In genomic region chr4:16883816-16884215, GRCh38 we compare ENCODE assay signal across 27 cellular contexts. TPM values are rescaled to one million over a fixed set of nuclear protein-coding genes. Genes with fewer than 3 reads are reported as not detected.
"Had no signal": no experiment of that assay in that cellular context is flagged by ENCODE, and none has a peak within 500 bp of the region (broad histone marks: within the 10 kb centered on the region; RNA-seq: fewer than 3 reads in every experiment).

No MANE protein-coding gene starts in this region.

- H3K9me3 Mint-ChIP-seq: activated naive CD8-positive, alpha-beta T cell treated with anti-CD3 and anti-CD28 coated beads for 36 hours; dendritic cell treated with granulocyte-macrophage colony-stimulating factor and Interleukin-4, amounts not matched to agents 40 ng/mL and 50 ng/mL, for 4 days had no signal

- H3K27me3 ChIP-seq: adrenal gland, ascending aorta, gastroesophageal sphincter, hepatocyte, right atrium auricular region, stomach, tibial artery had no signal

- H3K79me2 ChIP-seq: hepatocyte had no signal

- ATAC-seq: activated T-cell treated with anti-CD3 and anti-CD28 coated beads, Interleukin-2, amount 50 U/mL, for 72 hours; gastroesophageal sphincter; left cardiac atrium; left ventricle myocardium superior; stimulated activated naive B cell treated with anti-CD40 and anti-IgM and Interleukin-4, amounts not matched to agents 10 μg/mL and 1 μg/mL and 100 μg/mL, for 72 hours had no signal

- H3K9me3 ChIP-seq: adrenal gland, ascending aorta, gastroesophageal sphincter, right atrium auricular region, stomach, tibial artery had no signal

- H3K4me3 Mint-ChIP-seq: activated naive CD8-positive, alpha-beta T cell treated with anti-CD3 and anti-CD28 coated beads for 36 hours; activated T-cell treated with anti-CD3 and anti-CD28 coated beads, Interleukin-2, amount 50 U/mL, for 72 hours; dendritic cell treated with granulocyte-macrophage colony-stimulating factor and Interleukin-4, amounts not matched to agents 40 ng/mL and 50 ng/mL, for 4 days; mesothelial cell of epicardium; stimulated activated naive B cell treated with anti-CD40 and anti-IgM and Interleukin-4, amounts not matched to agents 10 μg/mL and 1 μg/mL and 100 μg/mL, for 72 hours had no signal

- H3K4me3 ChIP-seq: adrenal gland, ascending aorta, gastroesophageal sphincter, hepatocyte, right atrium auricular region, stomach, tibial artery had no signal

- H3K4me1 ChIP-seq: adrenal gland, ascending aorta, right atrium auricular region, stomach, tibial artery had no signal

- H3K36me3 Mint-ChIP-seq: activated naive CD8-positive, alpha-beta T cell treated with anti-CD3 and anti-CD28 coated beads for 36 hours; mesothelial cell of epicardium; naive B cell; stimulated activated naive B cell treated with anti-CD40 and anti-IgM and Interleukin-4, amounts not matched to agents 10 μg/mL and 1 μg/mL and 100 μg/mL, for 72 hours had no signal

- H3K27ac ChIP-seq: adrenal gland, ascending aorta, gastroesophageal sphincter, hepatocyte, right atrium auricular region, stomach, tibial artery, VCaP had no signal

- H3K4me2 ChIP-seq: hepatocyte had no signal

- H2AFZ ChIP-seq: hepatocyte had no signal

- DNase-seq: activated CD4-positive, alpha-beta T cell treated with anti-CD3 and anti-CD28 coated beads for 4 hours; activated CD4-positive, alpha-beta T cell treated with anti-CD3 and anti-CD28 coated beads, Interleukin-2, amount 50 U/mL, for 4 hours; activated naive CD4-positive, alpha-beta T cell treated with Interleukin-2 at 50 U/mL for 16 hours; activated naive CD8-positive, alpha-beta T cell treated with anti-CD3 and anti-CD28 coated beads for 36 hours; activated T-cell treated with anti-CD3 and anti-CD28 coated beads for 4 hours; activated T-cell treated with anti-CD3 and anti-CD28 coated beads, Interleukin-2, amount 50 U/mL, for 72 hours; adrenal gland; caudate nucleus; effector CD4-positive, alpha-beta T cell; erythroblast; left cardiac atrium; left ventricle myocardium superior; naive B cell; stimulated activated CD4-positive, alpha-beta T cell treated with anti-CD3 and anti-CD28 coated beads, Interleukin-15, amount 100 ng/mL, for 24 hours; stimulated activated CD4-positive, alpha-beta T cell treated with anti-CD3 and anti-CD28 coated beads, Interleukin-2, amount 100 ng/mL, for 24 hours; stimulated activated naive B cell treated with anti-CD40 and anti-IgM and Interleukin-4, amounts not matched to agents 10 μg/mL and 1 μg/mL and 100 μg/mL, for 72 hours; stomach; tibial artery had no signal

- H3K27ac Mint-ChIP-seq: activated naive CD8-positive, alpha-beta T cell treated with anti-CD3 and anti-CD28 coated beads for 36 hours; activated T-cell treated with anti-CD3 and anti-CD28 coated beads, Interleukin-2, amount 50 U/mL, for 72 hours; dendritic cell treated with granulocyte-macrophage colony-stimulating factor and Interleukin-4, amounts not matched to agents 40 ng/mL and 50 ng/mL, for 4 days; mesothelial cell of epicardium; naive B cell; stimulated activated naive B cell treated with anti-CD40 and anti-IgM and Interleukin-4, amounts not matched to agents 10 μg/mL and 1 μg/mL and 100 μg/mL, for 72 hours had no signal

- H3K4me1 Mint-ChIP-seq: mesothelial cell of epicardium; naive B cell; stimulated activated naive B cell treated with anti-CD40 and anti-IgM and Interleukin-4, amounts not matched to agents 10 μg/mL and 1 μg/mL and 100 μg/mL, for 72 hours had no signal

- H3K27me3 Mint-ChIP-seq: dendritic cell treated with granulocyte-macrophage colony-stimulating factor and Interleukin-4, amounts not matched to agents 40 ng/mL and 50 ng/mL, for 4 days; naive B cell; stimulated activated naive B cell treated with anti-CD40 and anti-IgM and Interleukin-4, amounts not matched to agents 10 μg/mL and 1 μg/mL and 100 μg/mL, for 72 hours had no signal

- H3K36me3 ChIP-seq: adrenal gland, ascending aorta, gastroesophageal sphincter had no signal

RNA-seq across cellular contexts. Expression of gene LDB2, which starts 14.6 kb away (rescaled TPM):
- total RNA-seq: activated naive CD8-positive, alpha-beta T cell treated with anti-CD3 and anti-CD28 coated beads for 36 hours; activated T-cell treated with anti-CD3 and anti-CD28 coated beads, Interleukin-2, amount 50 U/mL, for 72 hours; T-helper 1 cell treated with Interleukin-12 subunit alpha and Interleukin-12 subunit beta and Interleukin-4 antibody, amounts not matched to agents 30 ng/mL and 1 ng/mL, for 36 hours had no signal
- polyA plus RNA-seq: keratinocyte had no signal
